ENCODE assay signal across 10 cellular contexts in genomic region chr11:721347-721912, GRCh38. TPM values are rescaled to one million over a fixed set of nuclear protein-coding genes. Genes with fewer than 3 reads are reported as not detected.
DNase-seq lines count a peak whose midpoint lies in the region; TF ChIP-seq lines count a peak whose summit lies in the region.
"Had no signal": no experiment of that assay in that cellular context is flagged by ENCODE, and none has a peak within 500 bp of the region (broad histone marks: within the 10 kb centered on the region; RNA-seq: fewer than 3 reads in every experiment).

No MANE protein-coding gene starts in this region.

- peaks cover 23% of the 10 kb centered on the region for H3K79me2 ChIP-seq in hepatocyte

- H3K4me1 Mint-ChIP-seq in Caco-2 (ENCODE audit: low read depth, unreplicated experiment), result no peaks in the 10 kb centered on the region
- H3K4me1 Mint-ChIP-seq: endodermal cell had no signal

- no peaks in the 10 kb centered on the region for H3K27me3 ChIP-seq in Caco-2 (replicated peaks; ENCODE audit: control insufficient read depth, insufficient read depth, low read length)
- H3K27me3 ChIP-seq in hepatocyte, result no peaks in the 10 kb centered on the region
- H3K27me3 ChIP-seq: vagina had no signal

- H3K9me2 ChIP-seq in hepatocyte (replicated peaks; ENCODE audit: insufficient read depth), result no peaks in the 10 kb centered on the region

- H3K36me3 Mint-ChIP-seq in Caco-2 (ENCODE audit: insufficient read depth, unreplicated experiment), result peaks cover 76% of the 10 kb centered on the region

- no peak overlapping the region for H3K4me2 ChIP-seq in hepatocyte

- no peaks in the 10 kb centered on the region for H3K4me1 ChIP-seq in Caco-2
- peaks cover 8% of the 10 kb centered on the region for H3K4me1 ChIP-seq in hepatocyte (ENCODE audit: insufficient read depth)

- BruUV-seq in Caco-2 (replicated peaks; lab: Mats Ljungman, UMichigan), result TSS peak; percentile 17

- no peak overlapping the region for H3K4me3 ChIP-seq in Caco-2 (ENCODE audit: low read depth, low read length)
- no peak overlapping the region for H3K4me3 ChIP-seq in hepatocyte
- H3K4me3 ChIP-seq: vagina had no signal

- H3K27ac ChIP-seq in hepatocyte, result no peak overlapping the region
- H3K27ac ChIP-seq: vagina had no signal

- H4K20me1 ChIP-seq in hepatocyte (ENCODE audit: insufficient read depth, poor library complexity, severe bottlenecking), result peaks cover 10% of the 10 kb centered on the region

- intact Hi-C loops in Caco-2 (cut with micrococcal nuclease; ENCODE audit: unreplicated experiment), result loop anchor here (10.0 kb wide), 1 partner anchor 167 kb away; no protein-coding TSS in a partner anchor

- H3K27me3 Mint-ChIP-seq in Caco-2 (ENCODE audit: insufficient read depth, unreplicated experiment), result no peaks in the 10 kb centered on the region

- H3K9me3 Mint-ChIP-seq in Caco-2 (ENCODE audit: unreplicated experiment), result no peaks in the 10 kb centered on the region

- peak overlapping the region; percentile 42 for H3K27ac Mint-ChIP-seq in Caco-2 (ENCODE audit: unreplicated experiment)
- H3K27ac Mint-ChIP-seq: endodermal cell had no signal

- 92% methylated on average over 16 of the region's 26 CpGs for WGBS in hepatocyte (ENCODE audit: low lambda C conversion rate, missing lambda C conversion rate)

- no peak overlapping the region for H3K4me3 Mint-ChIP-seq in Caco-2 (ENCODE audit: unreplicated experiment)
- H3K4me3 Mint-ChIP-seq: endodermal cell had no signal

- H3K36me3 ChIP-seq in Caco-2 (ENCODE audit: control insufficient read depth, insufficient read depth, low read length) (peaks cover 7% of the 10 kb centered on the region), hepatocyte (replicated peaks; ENCODE audit: insufficient read depth, low read depth) (no peaks in the 10 kb centered on the region)

- POLR2A ChIA-PET in Caco-2 (lab: Charles Lee), result no interaction called here

- no peak for TF ChIP-seq CTCF in Caco-2 (IDR thresholded peaks at IDR 0.05; ENCODE audit: insufficient read depth in 1 of 2, low read depth in 1 of 2, low read length in 1 of 2, severe bottlenecking in 1 of 2, unreplicated experiment in 1 of 2)
- TF ChIP-seq CTCF in hepatocyte (IDR thresholded peaks at IDR 0.05; ENCODE audit: poor library complexity), result no peak

- DNase-seq in Caco-2 (no peak), NAMALWA (ENCODE audit: low spot score) (peak; percentile 81), iPS-NIHi11 (ENCODE audit: low spot score) (peak; percentile 4), GM19238 (ENCODE audit: insufficient read length, low spot score) (no peak), hepatocyte (ENCODE audit: low spot score) (no peak), LoVo (ENCODE audit: low spot score) (no peak)
- DNase-seq: DMS79, NCI-H2107 had no signal

- H2AFZ ChIP-seq in hepatocyte, result no peak overlapping the region

- CTCF ChIA-PET in Caco-2 (lab: Charles Lee), result interaction anchor here (1.3 to 1.7 kb wide), 2 partner anchors 15 to 167 kb away, joined by 6 to 7 read pairs; no protein-coding TSS in a partner anchor

- H3K9me3 ChIP-seq in Caco-2 (no peaks in the 10 kb centered on the region), hepatocyte (ENCODE audit: low read depth) (no peaks in the 10 kb centered on the region)
- H3K9me3 ChIP-seq: vagina had no signal

RNA-seq across cellular contexts. Expression of gene EPS8L2, which starts 15.4 kb away (rescaled TPM):
- total RNA-seq in Caco-2 (2022) (203 and 224 TPM in 2 replicates), hepatocyte (135 and 157 TPM in 2 replicates)
- 310 and 339 TPM in 2 replicates for polyA plus RNA-seq in hepatocyte

RNA-seq across cellular contexts. Expression of gene TMEM80, which starts 25.8 kb away (rescaled TPM):
- total RNA-seq in Caco-2 (2022) (70.3 and 74.7 TPM in 2 replicates), hepatocyte (23.8 and 26.7 TPM in 2 replicates)
- 35.5 and 38.1 TPM in 2 replicates for polyA plus RNA-seq in hepatocyte

RNA-seq across cellular contexts. Expression of gene TALDO1, which starts 25.8 kb away (rescaled TPM):
- 293 and 300 TPM in 2 replicates for total RNA-seq in Caco-2 (2022)
- total RNA-seq in hepatocyte, result 132 and 137 TPM in 2 replicates
- polyA plus RNA-seq in hepatocyte, result 161 and 178 TPM in 2 replicates

RNA-seq across cellular contexts. Expression of gene DEAF1, which starts 26.4 kb away (rescaled TPM):
- 50.6 and 56.6 TPM in 2 replicates for total RNA-seq in Caco-2 (2022)
- total RNA-seq in hepatocyte, result 27.2 and 41.5 TPM in 2 replicates
- polyA plus RNA-seq in hepatocyte, result 59.1 and 75.1 TPM in 2 replicates

RNA-seq across cellular contexts. Expression of gene GATD1, which starts 55.9 kb away (rescaled TPM):
- 85.0 and 91.5 TPM in 2 replicates for total RNA-seq in Caco-2 (2022)
- total RNA-seq in hepatocyte, result 21.4 and 24.2 TPM in 2 replicates
- polyA plus RNA-seq in hepatocyte, result 21.6 and 29.0 TPM in 2 replicates

Comparison
In these comparisons a context has a peak if more than half of its experiments do, and no peak if none do; other contexts are left out.
1. DNase-seq: peak in NAMALWA (single experiment) and iPS-NIHi11 (single experiment); none in Caco-2 (0 of 2), GM19238 (single experiment), hepatocyte (single experiment) and LoVo (single experiment).